ENCODE assay signal across 18 cellular contexts in genomic region chr17:9255838-9256237, GRCh38.
"Had no signal": no experiment of that assay in that cellular context is flagged by ENCODE, and none has a peak within 500 bp of the region (broad histone marks: within the 10 kb centered on the region; RNA-seq: fewer than 3 reads in every experiment).

No MANE protein-coding gene starts in this region.

- H3K27me3 ChIP-seq: esophagus squamous epithelium had no signal

- H3K9me3 ChIP-seq: esophagus squamous epithelium, lower lobe of right lung, thoracic aorta had no signal

- H3K9me3 Mint-ChIP-seq: activated T-cell treated with anti-CD3 and anti-CD28 coated beads, Interleukin-2, amount 50 U/mL, for 4 hours; activated T-helper 2 cell treated with anti-CD3 and anti-CD28 coated beads, Interferon-gamma antibody, Interleukin-2, Interleukin-4, amounts not matched to agents 10 μg/mL and 5 μg/mL and 100 μg/mL, durations not matched to agents 14 hours and 24 hours and 36 hours; central memory CD8-positive, alpha-beta T cell; naive B cell; stimulated activated memory B cell treated with anti-CD40 and anti-IgM and Interleukin-4, amounts not matched to agents 10 μg/mL and 1 μg/mL and 100 μg/mL, for 72 hours; T-cell; WTC11 had no signal

- DNase-seq: activated CD8-positive, alpha-beta memory T cell treated with anti-CD3 and anti-CD28 coated beads, Interleukin-2, amount 50 U/mL, for 4 hours; activated naive CD4-positive, alpha-beta T cell; activated T-cell treated with anti-CD3 and anti-CD28 coated beads, Interleukin-2, amount 50 U/mL, for 4 hours; effector memory CD4-positive, alpha-beta T cell; esophagus squamous epithelium; foreskin fibroblast; lower lobe of right lung; nucleus accumbens; stimulated activated CD4-positive, alpha-beta T cell treated with anti-CD3 and anti-CD28 coated beads, Interleukin-15, amount 100 ng/mL, for 24 hours; T-cell had no signal

- H3K4me3 Mint-ChIP-seq: activated naive CD8-positive, alpha-beta T cell; activated T-cell treated with anti-CD3 and anti-CD28 coated beads, Interleukin-2, amount 50 U/mL, for 4 hours; central memory CD8-positive, alpha-beta T cell; stimulated activated memory B cell treated with anti-CD40 and anti-IgM and Interleukin-4, amounts not matched to agents 10 μg/mL and 1 μg/mL and 100 μg/mL, for 72 hours; T-cell; WTC11 had no signal

- ATAC-seq: activated T-cell treated with anti-CD3 and anti-CD28 coated beads, Interleukin-2, amount 50 U/mL, for 4 hours; T-cell; WTC11 had no signal

- H3K4me2 ChIP-seq: smooth muscle cell had no signal

- H3K4me3 ChIP-seq: esophagus squamous epithelium, lower lobe of right lung, smooth muscle cell, thoracic aorta had no signal

- H3K36me3 Mint-ChIP-seq: WTC11 had no signal

- H3K27ac Mint-ChIP-seq: activated naive CD8-positive, alpha-beta T cell; activated T-helper 2 cell treated with anti-CD3 and anti-CD28 coated beads, Interferon-gamma antibody, Interleukin-2, Interleukin-4, amounts not matched to agents 10 μg/mL and 5 μg/mL and 100 μg/mL, durations not matched to agents 14 hours and 24 hours and 36 hours; T-cell; WTC11 had no signal

- H3K27me3 Mint-ChIP-seq: activated naive CD8-positive, alpha-beta T cell; central memory CD8-positive, alpha-beta T cell; naive B cell; stimulated activated memory B cell treated with anti-CD40 and anti-IgM and Interleukin-4, amounts not matched to agents 10 μg/mL and 1 μg/mL and 100 μg/mL, for 72 hours; T-cell had no signal

- H3K27ac ChIP-seq: lower lobe of right lung, thoracic aorta had no signal

- H3K36me3 ChIP-seq: esophagus squamous epithelium, lower lobe of right lung, thoracic aorta had no signal
